9 cellular contexts compared by ENCODE assay signal in the genomic region with DNA sequence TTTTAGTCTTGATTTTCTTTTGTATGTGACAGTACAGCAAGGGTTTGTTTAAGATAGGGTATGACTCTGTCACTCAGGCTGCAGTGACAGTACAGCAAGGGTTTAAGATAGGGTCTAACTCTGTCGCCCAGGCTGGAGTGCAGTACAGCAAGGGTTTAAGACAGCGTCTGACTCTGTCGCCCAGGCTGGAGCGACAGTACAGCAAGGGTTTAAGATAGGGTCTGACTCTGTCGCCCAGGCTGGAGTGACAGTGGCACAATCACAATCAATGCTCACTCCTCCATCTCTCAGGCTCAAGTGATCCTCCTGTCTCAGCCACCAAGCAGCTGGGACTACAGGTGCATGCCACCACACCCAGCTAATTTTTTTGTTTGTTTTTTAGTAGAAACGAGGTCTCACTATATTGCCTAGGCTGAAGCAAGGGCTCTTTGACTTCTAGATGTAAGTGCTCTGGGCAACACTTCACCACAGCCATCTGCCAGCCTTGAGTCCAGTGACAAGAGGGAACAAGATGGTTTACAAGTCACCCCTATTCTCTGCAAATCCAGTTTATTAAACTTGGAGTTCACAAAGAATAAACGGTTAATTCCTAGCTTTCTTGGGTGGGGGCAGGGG. TPM values are rescaled to one million over a fixed set of nuclear protein-coding genes. Genes with fewer than 3 reads are reported as not detected.
DNase-seq lines count a peak whose midpoint lies in the region; ATAC-seq and TF ChIP-seq lines count a peak whose summit lies in the region.
"Had no signal": no experiment of that assay in that cellular context is flagged by ENCODE, and none has a peak within 500 bp of the region (broad histone marks: within the 10 kb centered on the region; RNA-seq: fewer than 3 reads in every experiment).

No MANE protein-coding gene starts in this region.

- TF ChIP-seq CTCF in BE2C (IDR thresholded peaks at IDR 0.05; ENCODE audit: low read depth, low read length) (no peak), mammary epithelial cell (conservative IDR thresholded peaks at IDR 0.05 in 1 of 2, IDR thresholded peaks at IDR 0.05 in 1 of 2; ENCODE audit: extremely low read depth in 1 of 2, insufficient read depth in 1 of 2, low read depth in 1 of 2, low read length in 2 of 2) (no peak), natural killer cell (IDR thresholded peaks at IDR 0.05) (no peak)

- H3K4me3 Mint-ChIP-seq in natural killer cell = peak overlapping the region; percentile 86

- peaks cover 11 to 25% of the 10 kb centered on the region in 2 donors for H3K4me1 Mint-ChIP-seq in natural killer cell

- H3K9me3 Mint-ChIP-seq in natural killer cell = no peaks in the 10 kb centered on the region

- H3K4me2 ChIP-seq in mammary epithelial cell (ENCODE audit: insufficient read depth, low read depth, low read length) = peak overlapping the region; percentile 38

- H3K36me3 Mint-ChIP-seq in natural killer cell = no peaks in the 10 kb centered on the region

- 41% methylated on average over 7 of the region's 7 CpGs for WGBS in mammary epithelial cell (ENCODE audit: low coverage, missing lambda C conversion rate)

- DNase-seq in BE2C (no peak), mammary epithelial cell (no peak), natural killer cell (no peak), UCSD-AML1 (lab: John Stamatoyannopoulos, UW; ENCODE audit: unreplicated experiment) (no peak), retina (no peak), occipital lobe (lab: John Stamatoyannopoulos, UW) (no peak)

- TSS peak; percentile 80 for BruUV-seq in mammary epithelial cell (replicated peaks; lab: Mats Ljungman, UMichigan)

- peak overlapping the region; percentile 36 to 87 for H3K27ac Mint-ChIP-seq in natural killer cell

- dilution Hi-C loops in mammary epithelial cell (cut with HindIII; ENCODE audit: low sequenced_read_pairs) = no loop called here

- no peaks in the 10 kb centered on the region for H4K20me1 ChIP-seq in mammary epithelial cell (ENCODE audit: insufficient read depth, low read length)

- peak; percentile 8 for ATAC-seq in HG03442 (IDR thresholded peaks at IDR 0.05; ENCODE audit: unreplicated experiment)
- ATAC-seq in natural killer cell = no peak
- no peak for ATAC-seq in GM19467 (IDR thresholded peaks at IDR 0.05; ENCODE audit: unreplicated experiment)

- CTCF ChIA-PET in mammary epithelial cell (lab: Charles Lee; ENCODE audit: low non-redundant PET) = no interaction called here

- no peaks in the 10 kb centered on the region for H3K27me3 ChIP-seq in BE2C
- H3K27me3 ChIP-seq in mammary epithelial cell (ENCODE audit: insufficient read depth, low read length) = no peaks in the 10 kb centered on the region

- peak overlapping the region; percentile 80 for H3K27ac ChIP-seq in mammary epithelial cell (ENCODE audit: insufficient read depth, low read depth, low read length)

- intact Hi-C loops in mammary epithelial cell (cut with micrococcal nuclease) (loop anchor here (1.0 kb wide), 2 partner anchors 37 to 72 kb away; partner anchors contain the start of gene DDOST), natural killer cell (cut with micrococcal nuclease) (loop anchor here (1.0 kb wide), 1 partner anchor 37 kb away; no protein-coding TSS in a partner anchor)

- H3K4me1 ChIP-seq in BE2C (no peaks in the 10 kb centered on the region; the same call in 1 of the 2 replicates), mammary epithelial cell (ENCODE audit: insufficient read depth, low read length) (peaks cover 54% of the 10 kb centered on the region)

- H3K9me3 ChIP-seq in BE2C (no peaks in the 10 kb centered on the region), mammary epithelial cell (replicated peaks; ENCODE audit: insufficient read depth, low read length) (no peaks in the 10 kb centered on the region)

- H3K9ac ChIP-seq in mammary epithelial cell (ENCODE audit: insufficient read depth, low read length) = peak overlapping the region; percentile 0

- in situ Hi-C loops in mammary epithelial cell (cut with MboI; ENCODE audit: low sequenced_read_pairs in 2 of 2) = no loop called here

- H3K79me2 ChIP-seq in mammary epithelial cell (ENCODE audit: insufficient read depth, low read length) = peaks cover 37% of the 10 kb centered on the region

- H3K36me3 ChIP-seq in BE2C = no peaks in the 10 kb centered on the region
- H3K36me3 ChIP-seq in mammary epithelial cell (ENCODE audit: insufficient read depth, low read length) = peaks cover 4% of the 10 kb centered on the region

- H3K4me3 ChIP-seq in BE2C (ENCODE audit: low read depth, low read length) (peak overlapping the region; percentile 61), mammary epithelial cell (replicated peaks in 1 of 3; ENCODE audit: insufficient read depth in 1 of 3, low read depth in 2 of 3, low read length in 3 of 3) (no peak overlapping the region)

- H2AFZ ChIP-seq in mammary epithelial cell (ENCODE audit: low read depth, low read length) = no peak overlapping the region

- peaks cover 17 to 26% of the 10 kb centered on the region in 2 donors for H3K27me3 Mint-ChIP-seq in natural killer cell (ENCODE audit: low read depth in 2 of 2)

RNA-seq across cellular contexts. Expression of gene SH2D5, which starts 1.0 kb away (rescaled TPM):
- 0.54 TPM for polyA plus RNA-seq in BE2C (2012; ENCODE audit: insufficient read depth, insufficient read length, low read depth)
- total RNA-seq in mammary epithelial cell (10 to 100 TPM; 13.2 to 65.3 TPM), natural killer cell (not detected), occipital lobe (0.62 TPM)
- polyA plus RNA-seq in mammary epithelial cell = 20.7 TPM
- 21.3 TPM for polyA minus RNA-seq in mammary epithelial cell
- polyA plus RNA-seq: liver had no signal

RNA-seq across cellular contexts. Expression of gene KIF17, which starts 15.7 kb away (rescaled TPM):
- polyA plus RNA-seq in BE2C (2012; ENCODE audit: insufficient read depth, insufficient read length, low read depth) = 0.85 TPM
- total RNA-seq in mammary epithelial cell (under 1 TPM; 0.83 to 0.99 TPM), natural killer cell (not detected), occipital lobe (4.4 TPM)
- 0.41 TPM for polyA plus RNA-seq in mammary epithelial cell
- polyA minus RNA-seq in mammary epithelial cell = not detected

RNA-seq across cellular contexts. Expression of gene HP1BP3, which starts 53.6 kb away (rescaled TPM):
- polyA plus RNA-seq in BE2C (2012; ENCODE audit: insufficient read depth, insufficient read length, low read depth) = 53.5 TPM
- total RNA-seq in mammary epithelial cell (100 to 1,000 TPM; 155 to 203 TPM), natural killer cell (100 to 1,000 TPM; 243 to 296 (median 274) TPM), occipital lobe (399 TPM)
- polyA plus RNA-seq in mammary epithelial cell = 94.4 TPM
- polyA minus RNA-seq in mammary epithelial cell = 107 TPM
